ENCODE assay signal across 18 cellular contexts in genomic region chr15:71154607-71155200, GRCh38. TPM values are rescaled to one million over a fixed set of nuclear protein-coding genes. Genes with fewer than 3 reads are reported as not detected.
A peak's percentile ranks its signal among the peaks of the same experiment; 100 is the strongest.
DNase-seq lines count a peak whose midpoint lies in the region; ATAC-seq and TF ChIP-seq lines count a peak whose summit lies in the region.
"Had no signal": no experiment of that assay in that cellular context is flagged by ENCODE, and none has a peak within 500 bp of the region (broad histone marks: within the 10 kb centered on the region; RNA-seq: fewer than 3 reads in every experiment).

No MANE protein-coding gene starts in this region.

- H3K9me3 Mint-ChIP-seq in chondrocyte (ENCODE audit: low read depth): no peaks in the 10 kb centered on the region
- H3K9me3 Mint-ChIP-seq in stimulated activated memory B cell treated with anti-CD40 and anti-IgM and Interleukin-4, amounts not matched to agents 10 μg/mL and 1 μg/mL and 100 μg/mL, for 72 hours: no peaks in the 10 kb centered on the region
- H3K9me3 Mint-ChIP-seq: CD8-positive, alpha-beta T cell had no signal

- H3K4me1 Mint-ChIP-seq in chondrocyte (ENCODE audit: low read depth): peaks cover 17% of the 10 kb centered on the region
- H3K4me1 Mint-ChIP-seq in stimulated activated memory B cell treated with anti-CD40 and anti-IgM and Interleukin-4, amounts not matched to agents 10 μg/mL and 1 μg/mL and 100 μg/mL, for 72 hours: no peaks in the 10 kb centered on the region

- H3K27ac Mint-ChIP-seq in chondrocyte (ENCODE audit: unreplicated experiment): peak overlapping the region; percentile 33
- H3K27ac Mint-ChIP-seq in stimulated activated memory B cell treated with anti-CD40 and anti-IgM and Interleukin-4, amounts not matched to agents 10 μg/mL and 1 μg/mL and 100 μg/mL, for 72 hours: no peak overlapping the region
- H3K27ac Mint-ChIP-seq: CD8-positive, alpha-beta T cell had no signal

- no peaks in the 10 kb centered on the region for H3K4me1 ChIP-seq in right cardiac atrium (ENCODE audit: control insufficient read depth, insufficient read depth, low read length)
- peaks cover 0 to 22% (median 6%) of the 10 kb centered on the region in 4 donors for H3K4me1 ChIP-seq in right lobe of liver
- H3K4me1 ChIP-seq: BLaER1 treated with 17β-estradiol and CSF1 and Interleukin-3, amounts not matched to agents 10 nM and 100 nM; HAP-1 had no signal

- no peaks in the 10 kb centered on the region for H3K27me3 Mint-ChIP-seq in chondrocyte (ENCODE audit: low read depth)
- H3K27me3 Mint-ChIP-seq in stimulated activated memory B cell treated with anti-CD40 and anti-IgM and Interleukin-4, amounts not matched to agents 10 μg/mL and 1 μg/mL and 100 μg/mL, for 72 hours: no peaks in the 10 kb centered on the region

- H3K27ac ChIP-seq in right cardiac atrium (ENCODE audit: low read length) (peak overlapping the region; percentile 43), right lobe of liver (no peak overlapping the region)
- H3K27ac ChIP-seq: BLaER1 treated with 17β-estradiol and CSF1 and Interleukin-3, amounts not matched to agents 10 nM and 100 nM; RWPE1; SJSA1 had no signal

- no peaks in the 10 kb centered on the region for H3K36me3 Mint-ChIP-seq in chondrocyte (ENCODE audit: low read depth)
- no peaks in the 10 kb centered on the region for H3K36me3 Mint-ChIP-seq in stimulated activated memory B cell treated with anti-CD40 and anti-IgM and Interleukin-4, amounts not matched to agents 10 μg/mL and 1 μg/mL and 100 μg/mL, for 72 hours
- H3K36me3 Mint-ChIP-seq: CD8-positive, alpha-beta T cell had no signal

- H3K9me3 ChIP-seq in right cardiac atrium (ENCODE audit: control insufficient read depth, low read length) (no peaks in the 10 kb centered on the region), right lobe of liver (no peaks in the 10 kb centered on the region)
- H3K9me3 ChIP-seq: BLaER1 treated with 17β-estradiol and CSF1 and Interleukin-3, amounts not matched to agents 10 nM and 100 nM; SJSA1 had no signal

- ATAC-seq in right cardiac atrium: peak in 1 of 2 donors; percentile 25
- no peak for ATAC-seq in Right ventricle myocardium superior (ENCODE audit: poor library complexity)
- ATAC-seq in right lobe of liver: peak; percentile 24 to 84 (median 52)
- ATAC-seq in stimulated activated memory B cell treated with anti-CD40 and anti-IgM and Interleukin-4, amounts not matched to agents 10 μg/mL and 1 μg/mL and 100 μg/mL, for 72 hours: peak; percentile 31
- ATAC-seq in HG03565 (IDR thresholded peaks at IDR 0.05; ENCODE audit: unreplicated experiment): no peak
- no peak for ATAC-seq in HG02571 (IDR thresholded peaks at IDR 0.05; ENCODE audit: unreplicated experiment)
- ATAC-seq: CD8-positive, alpha-beta T cell; PC-3 had no signal

- TF ChIP-seq CTCF in chondrocyte (IDR thresholded peaks at IDR 0.05): no peak
- TF ChIP-seq CTCF in right lobe of liver (IDR thresholded peaks at IDR 0.05): no peak

- no peaks in the 10 kb centered on the region for H3K36me3 ChIP-seq in right lobe of liver
- H3K36me3 ChIP-seq: BLaER1 treated with 17β-estradiol and CSF1 and Interleukin-3, amounts not matched to agents 10 nM and 100 nM; HAP-1; SJSA1 had no signal

- intact Hi-C loops in right cardiac atrium (cut with DNase I): no loop called here
- intact Hi-C loops in Right ventricle myocardium superior (cut with DNase I): no loop called here
- intact Hi-C loops in right lobe of liver (cut with DNase I): no loop called here

- 77% methylated on average over 4 of the region's 4 CpGs for WGBS in right cardiac atrium
- WGBS in right lobe of liver (ENCODE audit: insufficient coverage, low coverage, low lambda C conversion rate, missing lambda C conversion rate): 94% methylated on average over 2 of the region's 4 CpGs

- H3K4me3 Mint-ChIP-seq in chondrocyte (ENCODE audit: unreplicated experiment): no peak overlapping the region
- H3K4me3 Mint-ChIP-seq in stimulated activated memory B cell treated with anti-CD40 and anti-IgM and Interleukin-4, amounts not matched to agents 10 μg/mL and 1 μg/mL and 100 μg/mL, for 72 hours: no peak overlapping the region
- H3K4me3 Mint-ChIP-seq: CD8-positive, alpha-beta T cell had no signal

- no peak for TF ChIP-seq POLR2A in right lobe of liver (IDR thresholded peaks at IDR 0.05)

- H3K27me3 ChIP-seq in right cardiac atrium (ENCODE audit: control insufficient read depth, insufficient read depth) (no peaks in the 10 kb centered on the region), right lobe of liver (no peaks in the 10 kb centered on the region)
- H3K27me3 ChIP-seq: BLaER1 treated with 17β-estradiol and CSF1 and Interleukin-3, amounts not matched to agents 10 nM and 100 nM; SJSA1 had no signal

- H3K4me3 ChIP-seq in right cardiac atrium (ENCODE audit: low read length) (no peak overlapping the region), right lobe of liver (no peak overlapping the region)
- H3K4me3 ChIP-seq: BLaER1 treated with 17β-estradiol and CSF1 and Interleukin-3, amounts not matched to agents 10 nM and 100 nM; HAP-1; SJSA1 had no signal

- no peak for DNase-seq in right cardiac atrium
- no peak for DNase-seq in Right ventricle myocardium superior
- no peak for DNase-seq in chondrocyte (ENCODE audit: low spot score)
- DNase-seq in right lobe of liver: no peak
- no peak for DNase-seq in DMS153 (lab: John Stamatoyannopoulos, UW)
- DNase-seq: CD8-positive, alpha-beta T cell; DMS79; NCI-H1105 treated with DMSO at 0.1 percent for 48 hours; NCI-H2227 treated with DMSO at 0.1 percent for 48 hours; NCI-H510A treated with DMSO at 0.1 percent for 48 hours; PC-3 had no signal

RNA-seq across cellular contexts. Expression of gene THSD4, which starts 39.4 kb away (rescaled TPM):
- total RNA-seq in right cardiac atrium (10 to 100 TPM; 63.6 to 93.8 (median 73.8) TPM), Right ventricle myocardium superior (75.6 TPM), chondrocyte (3.4 to 3.5 TPM (median 3.4 TPM) in 3 replicates), right lobe of liver (10 to 100 TPM in 4 of 6 experiments, 1 to 10 TPM in 2; 5.2 to 21.8 (median 13.7) TPM)
- 40.5 TPM for polyA plus RNA-seq in right cardiac atrium
- total RNA-seq: CD8-positive, alpha-beta T cell had no signal

Comparison
In these comparisons a context has a peak if more than half of its experiments do, and no peak if none do; other contexts are left out.
1. ATAC-seq: peak in right lobe of liver (4 of 4) and stimulated activated memory B cell treated with anti-CD40 and anti-IgM and Interleukin-4, amounts not matched to agents 10 μg/mL and 1 μg/mL and 100 μg/mL, for 72 hours (single experiment); none in Right ventricle myocardium superior (single experiment), HG03565 (single experiment) and HG02571 (single experiment).